Comparison of ENCODE assay signal across 1 cellular context in genomic region chr6:163735076-163735475, GRCh38.
TF ChIP-seq lines count a peak whose summit lies in the region.

No MANE protein-coding gene starts in this region.

TF ChIP-seq in K562, 482 proteins besides CTCF, POLR2A, EP300 and RAD21 (continued from another document):
- no peak for TF ChIP-seq GTF3C2 (IDR thresholded peaks at IDR 0.05; ENCODE audit: borderline replicate concordance, extremely low read depth, insufficient read length)
- TF ChIP-seq XRCC3 (IDR thresholded peaks at IDR 0.05) = no peak
- no peak for TF ChIP-seq HNRNPUL1 (IDR thresholded peaks at IDR 0.05; ENCODE audit: low read length)
- TF ChIP-seq, protein P1, sequence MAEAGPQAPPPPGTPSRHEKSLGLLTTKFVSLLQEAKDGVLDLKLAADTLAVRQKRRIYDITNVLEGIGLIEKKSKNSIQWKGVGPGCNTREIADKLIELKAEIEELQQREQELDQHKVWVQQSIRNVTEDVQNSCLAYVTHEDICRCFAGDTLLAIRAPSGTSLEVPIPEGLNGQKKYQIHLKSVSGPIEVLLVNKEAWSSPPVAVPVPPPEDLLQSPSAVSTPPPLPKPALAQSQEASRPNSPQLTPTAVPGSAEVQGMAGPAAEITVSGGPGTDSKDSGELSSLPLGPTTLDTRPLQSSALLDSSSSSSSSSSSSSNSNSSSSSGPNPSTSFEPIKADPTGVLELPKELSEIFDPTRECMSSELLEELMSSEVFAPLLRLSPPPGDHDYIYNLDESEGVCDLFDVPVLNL (CRISPR knock-in tag; IDR thresholded peaks at IDR 0.05; ENCODE audit: low read depth) = no peak
